7 cellular contexts compared by ENCODE assay signal in the genomic region with DNA sequence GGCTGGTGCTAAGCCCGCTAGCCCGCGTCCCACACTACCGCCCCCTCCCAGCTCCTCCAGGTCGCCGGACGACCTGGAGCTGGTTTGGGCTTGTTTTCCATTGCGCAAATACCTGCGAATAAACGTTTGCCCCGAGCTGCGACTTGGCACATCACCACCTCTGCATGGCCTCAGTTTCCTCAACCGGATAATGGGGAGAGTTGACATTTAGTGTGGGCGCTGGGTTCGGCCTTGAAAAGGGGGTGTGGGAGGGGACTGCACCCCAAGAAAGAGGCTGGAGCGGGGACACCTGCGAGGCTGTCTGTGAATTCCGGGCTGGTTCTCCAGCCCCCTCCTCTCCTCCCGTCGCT. TPM values are rescaled to one million over a fixed set of nuclear protein-coding genes. Genes with fewer than 3 reads are reported as not detected.
DNase-seq lines count a peak whose midpoint lies in the region; ATAC-seq lines count a peak whose summit lies in the region.

No MANE protein-coding gene starts in this region.

- peaks cover 22% of the 10 kb centered on the region for H3F3A ChIP-seq in GM23248 (ENCODE audit: insufficient read depth)

- peaks cover 6% of the 10 kb centered on the region for H3K9me3 Mint-ChIP-seq in natural killer cell treated with Interleukin-12 subunit alpha and Interleukin-12 subunit beta and Interleukin-15 and Interleukin-18, amount 100 ng/mL, for 72 hours

- H3K4me1 ChIP-seq in GM23248 (ENCODE audit: insufficient read depth) = peaks cover 12% of the 10 kb centered on the region; the same call in 1 of the 2 replicates
- peaks cover 6 to 24% of the 10 kb centered on the region in 2 donors for H3K4me1 ChIP-seq in duodenal mucosa (ENCODE audit: control insufficient read depth in 1 of 2, insufficient read depth in 2 of 2, low read length in 2 of 2)

- 0 to 6% methylated on average over 11 to 20 of the region's 20 CpGs for WGBS in GM23248 (ENCODE audit: low coverage in 1 of 2, low lambda C conversion rate in 2 of 2, missing lambda C conversion rate in 2 of 2), 2 experiments

- no peaks in the 10 kb centered on the region for H3K27me3 ChIP-seq in GM23248 (replicated peaks; ENCODE audit: insufficient read depth)
- H3K27me3 ChIP-seq in duodenal mucosa (ENCODE audit: control insufficient read depth in 1 of 2, insufficient read depth in 2 of 2, low read length in 2 of 2) = no peaks in the 10 kb centered on the region

- H3K9ac ChIP-seq in GM23248 (peak overlapping the region; percentile 94), duodenal mucosa (ENCODE audit: low read depth in 1 of 2, low read length in 2 of 2) (peak overlapping the region; percentile 86 to 96)

- H3K9me3 ChIP-seq in GM23248 (ENCODE audit: low read depth) (no peaks in the 10 kb centered on the region), duodenal mucosa (ENCODE audit: control insufficient read depth in 1 of 2, low read length in 2 of 2) (no peaks in the 10 kb centered on the region)

- in situ Hi-C loops in GM23248 (cut with MboI) = no loop called here

- H2AFZ ChIP-seq in GM23248 = peak overlapping the region; percentile 63

- no peak for DNase-seq in GM23248
- DNase-seq in NOMO-1 treated with DMSO at 0.1 percent for 48 hours (lab: John Stamatoyannopoulos, UW; ENCODE audit: unreplicated experiment) = peak; percentile 66
- DNase-seq in natural killer cell treated with Interleukin-12 subunit alpha and Interleukin-12 subunit beta and Interleukin-15 and Interleukin-18, amount 100 ng/mL, for 72 hours (ENCODE audit: low spot score) = no peak
- no peak for DNase-seq in AG20443 (ENCODE audit: low spot score)
- DNase-seq in GDM1 (lab: John Stamatoyannopoulos, UW) = no peak

- no peaks in the 10 kb centered on the region for H3K36me3 ChIP-seq in GM23248 (ENCODE audit: low read depth)
- no peaks in the 10 kb centered on the region for H3K36me3 ChIP-seq in duodenal mucosa (ENCODE audit: control insufficient read depth in 1 of 2, insufficient read depth in 2 of 2, low read length in 2 of 2)

- peak overlapping the region; percentile 73 to 85 for H3K27ac Mint-ChIP-seq in natural killer cell treated with Interleukin-12 subunit alpha and Interleukin-12 subunit beta and Interleukin-15 and Interleukin-18, amount 100 ng/mL, for 72 hours

- peaks cover 51 to 64% of the 10 kb centered on the region in 2 donors for H3K4me1 Mint-ChIP-seq in natural killer cell treated with Interleukin-12 subunit alpha and Interleukin-12 subunit beta and Interleukin-15 and Interleukin-18, amount 100 ng/mL, for 72 hours (ENCODE audit: low read depth in 2 of 2)

- no peaks in the 10 kb centered on the region for H3K9me2 ChIP-seq in GM23248 (ENCODE audit: insufficient read depth)

- H3K27me3 Mint-ChIP-seq in natural killer cell treated with Interleukin-12 subunit alpha and Interleukin-12 subunit beta and Interleukin-15 and Interleukin-18, amount 100 ng/mL, for 72 hours = no peaks in the 10 kb centered on the region

- no peaks in the 10 kb centered on the region for H4K20me1 ChIP-seq in GM23248 (ENCODE audit: insufficient read depth)

- H3K79me2 ChIP-seq in GM23248 (ENCODE audit: insufficient read depth) = no peaks in the 10 kb centered on the region

- H3K4me3 Mint-ChIP-seq in natural killer cell treated with Interleukin-12 subunit alpha and Interleukin-12 subunit beta and Interleukin-15 and Interleukin-18, amount 100 ng/mL, for 72 hours = peak overlapping the region; percentile 97

- peak overlapping the region; percentile 92 for H3K4me2 ChIP-seq in GM23248 (ENCODE audit: unreplicated experiment)

- H3K4me3 ChIP-seq in GM23248 (peak overlapping the region; percentile 72), duodenal mucosa (ENCODE audit: low read depth in 1 of 2, low read length in 2 of 2) (peak overlapping the region; percentile 73 to 78)

- no peak for ATAC-seq in natural killer cell treated with Interleukin-12 subunit alpha and Interleukin-12 subunit beta and Interleukin-15 and Interleukin-18, amount 100 ng/mL, for 72 hours
- ATAC-seq in HG03439 (IDR thresholded peaks at IDR 0.05; ENCODE audit: unreplicated experiment) = no peak

- peak overlapping the region; percentile 88 for H3K27ac ChIP-seq in GM23248
- peak overlapping the region; percentile 97 for H3K27ac ChIP-seq in duodenal mucosa (ENCODE audit: low read depth, low read length)

- H3K36me3 Mint-ChIP-seq in natural killer cell treated with Interleukin-12 subunit alpha and Interleukin-12 subunit beta and Interleukin-15 and Interleukin-18, amount 100 ng/mL, for 72 hours = peaks cover 6% of the 10 kb centered on the region

RNA-seq across cellular contexts. Expression of a gene that starts 11.0 kb away (rescaled TPM):
- 123 and 172 TPM in 2 replicates for total RNA-seq in GM23248 (2014; rRNA removed; shearing (Covaris generic))
- polyA plus RNA-seq in GM23248 (2016; fragmentation: Nextera tagmentation; extraction: Ambion mirVana) = 15.3 and 17.9 TPM in 2 replicates
- total RNA-seq in natural killer cell treated with Interleukin-12 subunit alpha and Interleukin-12 subunit beta and Interleukin-15 and Interleukin-18, amount 100 ng/mL, for 72 hours = 100 to 1,000 TPM; 218 to 267 TPM

RNA-seq across cellular contexts. Expression of a gene that starts 18.2 kb away (rescaled TPM):
- total RNA-seq in GM23248 (2014; rRNA removed; shearing (Covaris generic)) = 0.11 and 0.25 TPM in 2 replicates
- 0.16 and 0.33 TPM in 2 replicates for polyA plus RNA-seq in GM23248 (2016; fragmentation: Nextera tagmentation; extraction: Ambion mirVana)
- total RNA-seq in natural killer cell treated with Interleukin-12 subunit alpha and Interleukin-12 subunit beta and Interleukin-15 and Interleukin-18, amount 100 ng/mL, for 72 hours = 1 to 10 TPM; 1.5 to 4.0 TPM

RNA-seq across cellular contexts. Expression of a gene that starts 30.4 kb away (rescaled TPM):
- 167 and 203 TPM in 2 replicates for total RNA-seq in GM23248 (2014; rRNA removed; shearing (Covaris generic))
- 200 and 208 TPM in 2 replicates for polyA plus RNA-seq in GM23248 (2016; fragmentation: Nextera tagmentation; extraction: Ambion mirVana)
- total RNA-seq in natural killer cell treated with Interleukin-12 subunit alpha and Interleukin-12 subunit beta and Interleukin-15 and Interleukin-18, amount 100 ng/mL, for 72 hours = 100 to 1,000 TPM; 153 to 223 TPM

RNA-seq across cellular contexts. Expression of a gene that starts 48.0 kb away (rescaled TPM):
- total RNA-seq in GM23248 (2014; rRNA removed; shearing (Covaris generic)) = 12.0 and 20.5 TPM in 2 replicates
- 9.4 and 14.5 TPM in 2 replicates for polyA plus RNA-seq in GM23248 (2016; fragmentation: Nextera tagmentation; extraction: Ambion mirVana)
- 10 to 100 TPM; 42.1 to 50.7 TPM for total RNA-seq in natural killer cell treated with Interleukin-12 subunit alpha and Interleukin-12 subunit beta and Interleukin-15 and Interleukin-18, amount 100 ng/mL, for 72 hours
